Comparison of ENCODE assay signal across 22 cellular contexts in genomic region chr18:58093311-58093790, GRCh38.
"Had no signal": no experiment of that assay in that cellular context is flagged by ENCODE, and none has a peak within 500 bp of the region (broad histone marks: within the 10 kb centered on the region; RNA-seq: fewer than 3 reads in every experiment).

No MANE protein-coding gene starts in this region.

- H3K27me3 Mint-ChIP-seq: stimulated activated naive CD8-positive, alpha-beta T cell treated with anti-CD3 and anti-CD28 coated beads, Interleukin-15, amount 100 ng/mL, for 72 hours had no signal

- H3K27me3 ChIP-seq: gastrocnemius medialis, pancreas, right lobe of liver, suprapubic skin had no signal

- H3K9me3 ChIP-seq: gastrocnemius medialis, left ventricle myocardium inferior, pancreas, right lobe of liver, suprapubic skin had no signal

- H3K4me1 ChIP-seq: suprapubic skin had no signal

- H3K27ac Mint-ChIP-seq: natural killer cell had no signal

- H3K36me3 ChIP-seq: gastrocnemius medialis, left ventricle myocardium inferior, pancreas, right lobe of liver, suprapubic skin had no signal

- H3K36me3 Mint-ChIP-seq: activated naive CD4-positive, alpha-beta T cell treated with anti-CD3 and anti-CD28 coated beads, Interleukin-2, amount 50 U/mL, for 72 hours; natural killer cell had no signal

- H3K4me1 Mint-ChIP-seq: stimulated activated naive CD8-positive, alpha-beta T cell treated with anti-CD3 and anti-CD28 coated beads, Interleukin-15, amount 100 ng/mL, for 72 hours had no signal

- ATAC-seq: activated naive CD4-positive, alpha-beta T cell treated with anti-CD3 and anti-CD28 coated beads, Interleukin-2, amount 50 U/mL, for 72 hours; gastrocnemius medialis; natural killer cell; pancreas; right lobe of liver; stimulated activated naive CD8-positive, alpha-beta T cell treated with anti-CD3 and anti-CD28 coated beads, Interleukin-15, amount 100 ng/mL, for 72 hours had no signal

- H3K4me3 Mint-ChIP-seq: natural killer cell; stimulated activated naive CD8-positive, alpha-beta T cell treated with anti-CD3 and anti-CD28 coated beads, Interleukin-15, amount 100 ng/mL, for 72 hours had no signal

- FAIRE-seq: endometrium, kidney, pancreas, small intestine had no signal

- H3K27ac ChIP-seq: coronary artery, gastrocnemius medialis, left ventricle myocardium inferior, right lobe of liver, suprapubic skin, WERI-Rb-1 had no signal

- H3K4me3 ChIP-seq: coronary artery, gastrocnemius medialis, left ventricle myocardium inferior, pancreas, right lobe of liver, suprapubic skin had no signal

- DNase-seq: activated CD4-positive, alpha-beta T cell treated with anti-CD3 and anti-CD28 coated beads, Interleukin-2, amount 50 U/mL, for 4 hours; activated gamma-delta T cell; amygdala; central memory CD4-positive, alpha-beta T cell; gastrocnemius medialis; kidney; left ventricle myocardium inferior; mesendoderm; natural killer cell; pancreas; right lobe of liver; small intestine; stimulated activated CD4-positive, alpha-beta T cell treated with anti-CD3 and anti-CD28 coated beads, Interleukin-15, amount 100 ng/mL, for 24 hours; stimulated activated CD4-positive, alpha-beta T cell treated with anti-CD3 and anti-CD28 coated beads, Interleukin-2, amount 100 ng/mL, for 48 hours; stimulated activated naive CD8-positive, alpha-beta T cell treated with anti-CD3 and anti-CD28 coated beads, Interleukin-15, amount 100 ng/mL, for 72 hours; SW 1271; T-helper 2 cell; WERI-Rb-1 had no signal

- H3K9me3 Mint-ChIP-seq: activated naive CD4-positive, alpha-beta T cell treated with anti-CD3 and anti-CD28 coated beads, Interleukin-2, amount 50 U/mL, for 72 hours; natural killer cell; stimulated activated naive CD8-positive, alpha-beta T cell treated with anti-CD3 and anti-CD28 coated beads, Interleukin-15, amount 100 ng/mL, for 72 hours had no signal
